In the genomic region with DNA sequence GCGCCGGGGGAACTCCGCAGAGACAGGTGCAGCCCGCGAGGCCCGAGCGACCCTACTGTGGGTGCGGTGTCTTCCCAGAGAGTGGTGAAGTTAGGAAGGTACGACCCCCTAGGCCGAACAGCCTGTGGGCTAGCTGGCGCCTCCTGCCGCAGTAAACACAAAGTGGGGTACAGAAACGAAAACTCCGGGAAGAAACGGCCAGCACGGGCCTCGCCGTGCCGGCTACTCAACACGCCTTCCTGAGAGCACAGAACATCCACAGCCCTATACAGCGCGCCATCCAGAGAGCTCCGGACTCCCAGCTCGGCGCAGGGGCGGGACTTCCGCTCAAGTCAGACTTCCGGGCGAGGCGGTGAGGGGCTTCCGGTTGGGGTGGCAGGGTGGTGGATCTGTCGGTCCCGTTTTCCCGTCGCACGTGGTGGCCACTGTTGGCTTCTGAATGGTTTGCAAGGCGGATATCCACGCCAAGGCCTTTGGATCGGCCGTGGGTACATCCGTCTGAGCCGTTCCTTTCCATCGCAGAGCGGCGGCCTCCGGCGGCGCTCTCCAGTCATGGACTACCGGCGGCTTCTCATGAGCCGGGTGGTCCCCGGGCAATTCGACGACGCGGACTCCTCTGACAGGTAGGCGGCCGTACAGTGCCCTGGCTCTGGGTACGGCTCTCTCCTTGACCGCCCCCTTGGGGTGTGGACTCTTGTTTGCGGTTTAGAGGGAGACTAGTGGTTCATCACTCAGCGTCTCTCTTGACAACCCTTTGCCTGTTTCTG, we compare ENCODE assay signal across 1 cellular context.
TF ChIP-seq lines count a peak whose summit lies in the region.

TSS of gene CAGE1 (minus strand) at position 292 of the 767 bp plus-strand sequence. CDS start 2,569 bp downstream, outside the sequence.
TSS of gene RIOK1 (plus strand) at position 358 of the 767 bp plus-strand sequence. CDS start at position 553, 195 bp downstream.

TF ChIP-seq in HepG2, 621 proteins besides CTCF, POLR2A, EP300 and RAD21 (continued from another document and continues in another):
- TF ChIP-seq, protein P1, sequence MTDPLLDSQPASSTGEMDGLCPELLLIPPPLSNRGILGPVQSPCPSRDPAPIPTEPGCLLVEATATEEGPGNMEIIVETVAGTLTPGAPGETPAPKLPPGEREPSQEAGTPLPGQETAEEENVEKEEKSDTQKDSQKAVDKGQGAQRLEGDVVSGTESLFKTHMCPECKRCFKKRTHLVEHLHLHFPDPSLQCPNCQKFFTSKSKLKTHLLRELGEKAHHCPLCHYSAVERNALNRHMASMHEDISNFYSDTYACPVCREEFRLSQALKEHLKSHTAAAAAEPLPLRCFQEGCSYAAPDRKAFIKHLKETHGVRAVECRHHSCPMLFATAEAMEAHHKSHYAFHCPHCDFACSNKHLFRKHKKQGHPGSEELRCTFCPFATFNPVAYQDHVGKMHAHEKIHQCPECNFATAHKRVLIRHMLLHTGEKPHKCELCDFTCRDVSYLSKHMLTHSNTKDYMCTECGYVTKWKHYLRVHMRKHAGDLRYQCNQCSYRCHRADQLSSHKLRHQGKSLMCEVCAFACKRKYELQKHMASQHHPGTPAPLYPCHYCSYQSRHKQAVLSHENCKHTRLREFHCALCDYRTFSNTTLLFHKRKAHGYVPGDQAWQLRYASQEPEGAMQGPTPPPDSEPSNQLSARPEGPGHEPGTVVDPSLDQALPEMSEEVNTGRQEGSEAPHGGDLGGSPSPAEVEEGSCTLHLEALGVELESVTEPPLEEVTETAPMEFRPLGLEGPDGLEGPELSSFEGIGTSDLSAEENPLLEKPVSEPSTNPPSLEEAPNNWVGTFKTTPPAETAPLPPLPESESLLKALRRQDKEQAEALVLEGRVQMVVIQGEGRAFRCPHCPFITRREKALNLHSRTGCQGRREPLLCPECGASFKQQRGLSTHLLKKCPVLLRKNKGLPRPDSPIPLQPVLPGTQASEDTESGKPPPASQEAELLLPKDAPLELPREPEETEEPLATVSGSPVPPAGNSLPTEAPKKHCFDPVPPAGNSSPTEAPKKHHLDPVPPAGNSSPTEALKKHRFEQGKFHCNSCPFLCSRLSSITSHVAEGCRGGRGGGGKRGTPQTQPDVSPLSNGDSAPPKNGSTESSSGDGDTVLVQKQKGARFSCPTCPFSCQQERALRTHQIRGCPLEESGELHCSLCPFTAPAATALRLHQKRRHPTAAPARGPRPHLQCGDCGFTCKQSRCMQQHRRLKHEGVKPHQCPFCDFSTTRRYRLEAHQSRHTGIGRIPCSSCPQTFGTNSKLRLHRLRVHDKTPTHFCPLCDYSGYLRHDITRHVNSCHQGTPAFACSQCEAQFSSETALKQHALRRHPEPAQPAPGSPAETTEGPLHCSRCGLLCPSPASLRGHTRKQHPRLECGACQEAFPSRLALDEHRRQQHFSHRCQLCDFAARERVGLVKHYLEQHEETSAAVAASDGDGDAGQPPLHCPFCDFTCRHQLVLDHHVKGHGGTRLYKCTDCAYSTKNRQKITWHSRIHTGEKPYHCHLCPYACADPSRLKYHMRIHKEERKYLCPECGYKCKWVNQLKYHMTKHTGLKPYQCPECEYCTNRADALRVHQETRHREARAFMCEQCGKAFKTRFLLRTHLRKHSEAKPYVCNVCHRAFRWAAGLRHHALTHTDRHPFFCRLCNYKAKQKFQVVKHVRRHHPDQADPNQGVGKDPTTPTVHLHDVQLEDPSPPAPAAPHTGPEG (CRISPR knock-in tag; IDR thresholded peaks at IDR 0.05): peak; percentile 90; the same call in 1 of the 2 replicates
- peak; percentile 83 for TF ChIP-seq ELF3 (CRISPR knock-in tag; IDR thresholded peaks at IDR 0.05)
- TF ChIP-seq, protein P2, sequence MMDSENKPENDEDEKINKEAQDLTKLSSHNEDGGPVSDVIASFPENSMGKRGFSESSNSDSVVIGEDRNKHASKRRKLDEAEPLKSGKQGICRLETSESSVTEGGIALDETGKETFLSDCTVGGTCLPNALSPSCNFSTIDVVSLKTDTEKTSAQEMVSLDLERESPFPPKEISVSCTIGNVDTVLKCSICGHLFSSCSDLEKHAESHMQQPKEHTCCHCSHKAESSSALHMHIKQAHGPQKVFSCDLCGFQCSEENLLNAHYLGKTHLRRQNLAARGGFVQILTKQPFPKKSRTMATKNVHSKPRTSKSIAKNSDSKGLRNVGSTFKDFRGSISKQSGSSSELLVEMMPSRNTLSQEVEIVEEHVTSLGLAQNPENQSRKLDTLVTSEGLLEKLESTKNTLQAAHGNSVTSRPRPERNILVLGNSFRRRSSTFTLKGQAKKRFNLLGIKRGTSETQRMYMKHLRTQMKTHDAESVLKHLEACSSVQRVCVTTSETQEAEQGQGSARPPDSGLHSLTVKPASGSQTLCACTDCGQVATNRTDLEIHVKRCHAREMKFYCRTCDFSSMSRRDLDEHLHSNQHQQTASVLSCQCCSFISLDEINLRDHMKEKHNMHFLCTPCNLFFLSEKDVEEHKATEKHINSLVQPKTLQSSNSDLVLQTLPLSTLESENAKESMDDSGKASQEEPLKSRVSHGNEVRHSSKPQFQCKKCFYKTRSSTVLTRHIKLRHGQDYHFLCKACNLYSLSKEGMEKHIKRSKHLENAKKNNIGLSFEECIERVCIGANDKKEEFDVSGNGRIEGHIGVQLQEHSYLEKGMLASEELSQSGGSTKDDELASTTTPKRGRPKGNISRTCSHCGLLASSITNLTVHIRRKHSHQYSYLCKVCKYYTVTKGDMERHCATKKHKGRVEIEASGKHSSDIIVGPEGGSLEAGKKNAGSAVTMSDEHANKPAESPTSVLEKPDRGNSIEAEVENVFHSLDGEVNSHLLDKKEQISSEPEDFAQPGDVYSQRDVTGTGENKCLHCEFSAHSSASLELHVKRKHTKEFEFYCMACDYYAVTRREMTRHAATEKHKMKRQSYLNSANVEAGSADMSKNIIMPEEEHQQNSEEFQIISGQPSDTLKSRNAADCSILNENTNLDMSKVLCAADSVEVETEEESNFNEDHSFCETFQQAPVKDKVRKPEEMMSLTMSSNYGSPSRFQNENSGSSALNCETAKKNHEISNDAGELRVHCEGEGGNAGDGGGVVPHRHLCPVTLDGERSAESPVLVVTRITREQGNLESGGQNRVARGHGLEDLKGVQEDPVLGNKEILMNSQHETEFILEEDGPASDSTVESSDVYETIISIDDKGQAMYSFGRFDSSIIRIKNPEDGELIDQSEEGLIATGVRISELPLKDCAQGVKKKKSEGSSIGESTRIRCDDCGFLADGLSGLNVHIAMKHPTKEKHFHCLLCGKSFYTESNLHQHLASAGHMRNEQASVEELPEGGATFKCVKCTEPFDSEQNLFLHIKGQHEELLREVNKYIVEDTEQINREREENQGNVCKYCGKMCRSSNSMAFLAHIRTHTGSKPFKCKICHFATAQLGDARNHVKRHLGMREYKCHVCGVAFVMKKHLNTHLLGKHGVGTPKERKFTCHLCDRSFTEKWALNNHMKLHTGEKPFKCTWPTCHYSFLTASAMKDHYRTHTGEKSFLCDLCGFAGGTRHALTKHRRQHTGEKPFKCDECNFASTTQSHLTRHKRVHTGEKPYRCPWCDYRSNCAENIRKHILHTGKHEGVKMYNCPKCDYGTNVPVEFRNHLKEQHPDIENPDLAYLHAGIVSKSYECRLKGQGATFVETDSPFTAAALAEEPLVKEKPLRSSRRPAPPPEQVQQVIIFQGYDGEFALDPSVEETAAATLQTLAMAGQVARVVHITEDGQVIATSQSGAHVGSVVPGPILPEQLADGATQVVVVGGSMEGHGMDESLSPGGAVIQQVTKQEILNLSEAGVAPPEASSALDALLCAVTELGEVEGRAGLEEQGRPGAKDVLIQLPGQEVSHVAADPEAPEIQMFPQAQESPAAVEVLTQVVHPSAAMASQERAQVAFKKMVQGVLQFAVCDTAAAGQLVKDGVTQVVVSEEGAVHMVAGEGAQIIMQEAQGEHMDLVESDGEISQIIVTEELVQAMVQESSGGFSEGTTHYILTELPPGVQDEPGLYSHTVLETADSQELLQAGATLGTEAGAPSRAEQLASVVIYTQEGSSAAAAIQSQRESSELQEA (CRISPR knock-in tag; IDR thresholded peaks at IDR 0.05; ENCODE audit: not compliant biosample characterization): peak; percentile 96
- 0 out of 2 replicates have a peak, but pooled peaks have one; percentile 79 for TF ChIP-seq BRCA1 (CRISPR knock-in tag; IDR thresholded peaks at IDR 0.05)
- TF ChIP-seq ZNF124 (CRISPR knock-in tag; IDR thresholded peaks at IDR 0.05): peak; percentile 76
- TF ChIP-seq, protein P3, sequence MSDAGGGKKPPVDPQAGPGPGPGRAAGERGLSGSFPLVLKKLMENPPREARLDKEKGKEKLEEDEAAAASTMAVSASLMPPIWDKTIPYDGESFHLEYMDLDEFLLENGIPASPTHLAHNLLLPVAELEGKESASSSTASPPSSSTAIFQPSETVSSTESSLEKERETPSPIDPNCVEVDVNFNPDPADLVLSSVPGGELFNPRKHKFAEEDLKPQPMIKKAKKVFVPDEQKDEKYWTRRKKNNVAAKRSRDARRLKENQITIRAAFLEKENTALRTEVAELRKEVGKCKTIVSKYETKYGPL (CRISPR knock-in tag; IDR thresholded peaks at IDR 0.05): no peak
- TF ChIP-seq PLRG1 (conservative IDR thresholded peaks at IDR 0.05): no peak
- no peak for TF ChIP-seq ARID3A (IDR thresholded peaks at IDR 0.05; ENCODE audit: low read depth, low read length)
- no peak for TF ChIP-seq RFX5 (IDR thresholded peaks at IDR 0.05; ENCODE audit: low read depth, low read length)
- TF ChIP-seq GLI4 (CRISPR knock-in tag; IDR thresholded peaks at IDR 0.05; ENCODE audit: borderline replicate concordance): peak; percentile 98; the same call in 1 of the 2 replicates
- peak; percentile 43 for TF ChIP-seq FOSL2 (CRISPR knock-in tag; IDR thresholded peaks at IDR 0.05)
- no peak for TF ChIP-seq SMARCE1 (IDR thresholded peaks at IDR 0.05; ENCODE audit: borderline replicate concordance)
- TF ChIP-seq ZNF3 (CRISPR knock-in tag; IDR thresholded peaks at IDR 0.05): peak; percentile 52; the same call in 1 of the 2 replicates
- TF ChIP-seq NR2F1 (CRISPR knock-in tag; IDR thresholded peaks at IDR 0.05): no peak
- TF ChIP-seq ZNF256 (CRISPR knock-in tag; conservative IDR thresholded peaks at IDR 0.05): peak; percentile 20; the same call in 1 of the 2 replicates
- 0 out of 2 replicates have a peak, but pooled peaks have one; percentile 30 for TF ChIP-seq NCOR1 (IDR thresholded peaks at IDR 0.05; ENCODE audit: borderline replicate concordance, low read length)
- TF ChIP-seq ZNF83 (CRISPR knock-in tag; IDR thresholded peaks at IDR 0.05; ENCODE audit: borderline replicate concordance): no peak; the same call in 1 of the 2 replicates
- TF ChIP-seq DPF2 (CRISPR knock-in tag; IDR thresholded peaks at IDR 0.05; ENCODE audit: borderline replicate concordance, low read depth): no peak
- peak; percentile 45; the same call in 1 of the 2 replicates for TF ChIP-seq GTF3A (CRISPR knock-in tag; conservative IDR thresholded peaks at IDR 0.05)
- no peak for TF ChIP-seq MLLT10 (CRISPR knock-in tag; IDR thresholded peaks at IDR 0.05)
- TF ChIP-seq, protein P4, sequence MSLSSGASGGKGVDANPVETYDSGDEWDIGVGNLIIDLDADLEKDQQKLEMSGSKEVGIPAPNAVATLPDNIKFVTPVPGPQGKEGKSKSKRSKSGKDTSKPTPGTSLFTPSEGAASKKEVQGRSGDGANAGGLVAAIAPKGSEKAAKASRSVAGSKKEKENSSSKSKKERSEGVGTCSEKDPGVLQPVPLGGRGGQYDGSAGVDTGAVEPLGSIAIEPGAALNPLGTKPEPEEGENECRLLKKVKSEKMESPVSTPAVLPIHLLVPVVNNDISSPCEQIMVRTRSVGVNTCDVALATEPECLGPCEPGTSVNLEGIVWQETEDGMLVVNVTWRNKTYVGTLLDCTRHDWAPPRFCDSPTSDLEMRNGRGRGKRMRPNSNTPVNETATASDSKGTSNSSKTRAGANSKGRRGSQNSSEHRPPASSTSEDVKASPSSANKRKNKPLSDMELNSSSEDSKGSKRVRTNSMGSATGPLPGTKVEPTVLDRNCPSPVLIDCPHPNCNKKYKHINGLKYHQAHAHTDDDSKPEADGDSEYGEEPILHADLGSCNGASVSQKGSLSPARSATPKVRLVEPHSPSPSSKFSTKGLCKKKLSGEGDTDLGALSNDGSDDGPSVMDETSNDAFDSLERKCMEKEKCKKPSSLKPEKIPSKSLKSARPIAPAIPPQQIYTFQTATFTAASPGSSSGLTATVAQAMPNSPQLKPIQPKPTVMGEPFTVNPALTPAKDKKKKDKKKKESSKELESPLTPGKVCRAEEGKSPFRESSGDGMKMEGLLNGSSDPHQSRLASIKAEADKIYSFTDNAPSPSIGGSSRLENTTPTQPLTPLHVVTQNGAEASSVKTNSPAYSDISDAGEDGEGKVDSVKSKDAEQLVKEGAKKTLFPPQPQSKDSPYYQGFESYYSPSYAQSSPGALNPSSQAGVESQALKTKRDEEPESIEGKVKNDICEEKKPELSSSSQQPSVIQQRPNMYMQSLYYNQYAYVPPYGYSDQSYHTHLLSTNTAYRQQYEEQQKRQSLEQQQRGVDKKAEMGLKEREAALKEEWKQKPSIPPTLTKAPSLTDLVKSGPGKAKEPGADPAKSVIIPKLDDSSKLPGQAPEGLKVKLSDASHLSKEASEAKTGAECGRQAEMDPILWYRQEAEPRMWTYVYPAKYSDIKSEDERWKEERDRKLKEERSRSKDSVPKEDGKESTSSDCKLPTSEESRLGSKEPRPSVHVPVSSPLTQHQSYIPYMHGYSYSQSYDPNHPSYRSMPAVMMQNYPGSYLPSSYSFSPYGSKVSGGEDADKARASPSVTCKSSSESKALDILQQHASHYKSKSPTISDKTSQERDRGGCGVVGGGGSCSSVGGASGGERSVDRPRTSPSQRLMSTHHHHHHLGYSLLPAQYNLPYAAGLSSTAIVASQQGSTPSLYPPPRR (CRISPR knock-in tag; IDR thresholded peaks at IDR 0.05; ENCODE audit: borderline replicate concordance): peak; percentile 59; the same call in 1 of the 2 replicates
- peak; percentile 67 for TF ChIP-seq CBFB (CRISPR knock-in tag; IDR thresholded peaks at IDR 0.05)
- no peak for TF ChIP-seq HMGA1 (CRISPR knock-in tag; conservative IDR thresholded peaks at IDR 0.05)
- TF ChIP-seq NFE2L1 (CRISPR knock-in tag; IDR thresholded peaks at IDR 0.05; ENCODE audit: borderline replicate concordance): no peak; the same call in 1 of the 2 replicates
- TF ChIP-seq RBM22 (optimal IDR thresholded peaks at IDR 0.05; ENCODE audit: low read length): no peak
- TF ChIP-seq SOX5 (CRISPR knock-in tag; IDR thresholded peaks at IDR 0.05; ENCODE audit: borderline replicate concordance): peak; percentile 52
- TF ChIP-seq PITX1 (CRISPR knock-in tag; IDR thresholded peaks at IDR 0.05): peak; percentile 69; the same call in 1 of the 2 replicates
